ENCODE assay signal across 30 cellular contexts in genomic region chr10:44376504-44377099, GRCh38. TPM values are rescaled to one million over a fixed set of nuclear protein-coding genes. Genes with fewer than 3 reads are reported as not detected.
DNase-seq lines count a peak whose midpoint lies in the region; ATAC-seq and TF ChIP-seq lines count a peak whose summit lies in the region.
"Had no signal": no experiment of that assay in that cellular context is flagged by ENCODE, and none has a peak within 500 bp of the region (broad histone marks: within the 10 kb centered on the region; RNA-seq: fewer than 3 reads in every experiment).

No MANE protein-coding gene starts in this region.

- no peak for TF ChIP-seq CTCF in VCaP (conservative IDR thresholded peaks at IDR 0.05)
- no peak for TF ChIP-seq CTCF in nephron (IDR thresholded peaks at IDR 0.05; ENCODE audit: unreplicated experiment in 3 of 3)
- TF ChIP-seq CTCF in vagina (IDR thresholded peaks at IDR 0.05): no peak

- DNase-seq in HEK293T (ENCODE audit: extremely low spot score): no peak
- no peak for DNase-seq in vagina (ENCODE audit: extremely low spot score in 2 of 2)
- DNase-seq in effector memory CD8-positive, alpha-beta T cell: no peak
- DNase-seq in inferior parietal cortex (ENCODE audit: extremely low spot score): no peak
- DNase-seq: activated CD4-positive, alpha-beta memory T cell treated with anti-CD3 and anti-CD28 coated beads for 36 hours; activated CD4-positive, alpha-beta T cell treated with anti-CD3 and anti-CD28 coated beads for 1 hour; activated CD8-positive, alpha-beta memory T cell treated with anti-CD3 and anti-CD28 coated beads, Interleukin-2, amount 50 U/mL, for 48 hours; activated naive CD4-positive, alpha-beta T cell treated with Interleukin-2 at 50 U/mL for 16 hours; DMS53; GF-D8; hypothalamus; left ventricle myocardium inferior; mesendoderm; NCI-H1092 treated with DMSO at 0.1 percent for 48 hours; NCI-H1930; NCI-H524 treated with DMSO at 0.1 percent for 48 hours; OCI-M1; Right ventricle myocardium superior; stimulated activated CD4-positive, alpha-beta T cell treated with anti-CD3 and anti-CD28 coated beads, Interleukin-15, amount 100 ng/mL, for 24 hours; transverse colon had no signal

- no peaks in the 10 kb centered on the region for H3K9me3 ChIP-seq in vagina
- H3K9me3 ChIP-seq: BLaER1 treated with 17β-estradiol and CSF1 and Interleukin-3, amounts not matched to agents 10 nM and 100 nM; left ventricle myocardium inferior; transverse colon had no signal

- intact Hi-C loops in vagina (cut with DNase I): no loop called here

- peak overlapping the region in 1 of 3 experiments; percentile 2 for H3K4me3 Mint-ChIP-seq in nephron
- no peak overlapping the region for H3K4me3 Mint-ChIP-seq in effector memory CD8-positive, alpha-beta T cell
- H3K4me3 Mint-ChIP-seq: activated CD4-positive, alpha-beta memory T cell treated with anti-CD3 and anti-CD28 coated beads for 36 hours; activated T-helper 1 cell treated with anti-CD3 and anti-CD28 coated beads, Interleukin-12 subunit alpha, Interleukin-12 subunit beta, Interleukin-2, Interleukin-4 antibody, amounts not matched to agents 30 ng/mL and 10 ng/mL and 1 ng/mL, durations not matched to agents 14 hours and 24 hours and 36 hours; stimulated activated memory B cell treated with anti-CD40 and anti-IgM and Interleukin-4, amounts not matched to agents 10 μg/mL and 1 μg/mL and 100 μg/mL, for 72 hours had no signal

- POLR2A ChIA-PET in HEK293T (lab: Yijun Ruan, JAX): interaction anchor here (0.6 kb wide), 1 partner anchor 9 kb away, joined by 4 read pairs; no protein-coding TSS in a partner anchor

- H3K4me3 ChIP-seq in vagina: no peak overlapping the region
- H3K4me3 ChIP-seq: BLaER1 treated with 17β-estradiol and CSF1 and Interleukin-3, amounts not matched to agents 10 nM and 100 nM; left ventricle myocardium inferior; transverse colon had no signal

- peaks cover 32% of the 10 kb centered on the region for H3K4me1 ChIP-seq in vagina
- H3K4me1 ChIP-seq: transverse colon had no signal

- CTCF ChIA-PET in HEK293T (lab: Yijun Ruan, JAX): interaction anchor here (0.9 kb wide), 1 partner anchor 30 kb away, joined by 3 read pairs; no protein-coding TSS in a partner anchor

- H3K4me1 Mint-ChIP-seq in nephron: peaks cover 46% of the 10 kb centered on the region
- no peaks in the 10 kb centered on the region for H3K4me1 Mint-ChIP-seq in effector memory CD8-positive, alpha-beta T cell (ENCODE audit: low read depth in 2 of 2)
- H3K4me1 Mint-ChIP-seq: stimulated activated memory B cell treated with anti-CD40 and anti-IgM and Interleukin-4, amounts not matched to agents 10 μg/mL and 1 μg/mL and 100 μg/mL, for 72 hours had no signal

- peaks cover 79% of the 10 kb centered on the region for H3K36me3 Mint-ChIP-seq in nephron (ENCODE audit: low read depth)
- no peaks in the 10 kb centered on the region for H3K36me3 Mint-ChIP-seq in effector memory CD8-positive, alpha-beta T cell (ENCODE audit: insufficient read depth)
- H3K36me3 Mint-ChIP-seq: activated CD4-positive, alpha-beta memory T cell treated with anti-CD3 and anti-CD28 coated beads for 36 hours; stimulated activated memory B cell treated with anti-CD40 and anti-IgM and Interleukin-4, amounts not matched to agents 10 μg/mL and 1 μg/mL and 100 μg/mL, for 72 hours had no signal

- ATAC-seq in effector memory CD8-positive, alpha-beta T cell (replicated peaks): no peak
- ATAC-seq in HG02884 (IDR thresholded peaks at IDR 0.05; ENCODE audit: unreplicated experiment): no peak
- ATAC-seq: stimulated activated memory B cell treated with anti-CD40 and anti-IgM and Interleukin-4, amounts not matched to agents 10 μg/mL and 1 μg/mL and 100 μg/mL, for 72 hours had no signal

- no peaks in the 10 kb centered on the region for H3K9me3 Mint-ChIP-seq in nephron
- H3K9me3 Mint-ChIP-seq in effector memory CD8-positive, alpha-beta T cell: no peaks in the 10 kb centered on the region
- H3K9me3 Mint-ChIP-seq: activated CD4-positive, alpha-beta memory T cell treated with anti-CD3 and anti-CD28 coated beads for 36 hours; activated T-helper 1 cell treated with anti-CD3 and anti-CD28 coated beads, Interleukin-12 subunit alpha, Interleukin-12 subunit beta, Interleukin-2, Interleukin-4 antibody, amounts not matched to agents 30 ng/mL and 10 ng/mL and 1 ng/mL, durations not matched to agents 14 hours and 24 hours and 36 hours; brain had no signal

- H3K36me3 ChIP-seq in vagina: peaks cover 0 to 47% of the 10 kb centered on the region in 2 donors
- H3K36me3 ChIP-seq: BLaER1 treated with 17β-estradiol and CSF1 and Interleukin-3, amounts not matched to agents 10 nM and 100 nM; transverse colon had no signal

- H3K27me3 Mint-ChIP-seq in nephron (ENCODE audit: low read depth): peaks cover 31% of the 10 kb centered on the region
- H3K27me3 Mint-ChIP-seq in effector memory CD8-positive, alpha-beta T cell: peaks cover 22 to 52% of the 10 kb centered on the region in 2 donors
- H3K27me3 Mint-ChIP-seq: activated CD4-positive, alpha-beta memory T cell treated with anti-CD3 and anti-CD28 coated beads for 36 hours; stimulated activated memory B cell treated with anti-CD40 and anti-IgM and Interleukin-4, amounts not matched to agents 10 μg/mL and 1 μg/mL and 100 μg/mL, for 72 hours had no signal

- no peak for TF ChIP-seq POLR2A in vagina (IDR thresholded peaks at IDR 0.05)

- H3K27ac ChIP-seq in VCaP (0 out of 2 replicates have a peak overlapping the region, but pooled peaks have one; percentile 26), vagina (peak overlapping the region; percentile 60)
- H3K27ac ChIP-seq: BLaER1 treated with 17β-estradiol and CSF1 and Interleukin-3, amounts not matched to agents 10 nM and 100 nM; left ventricle myocardium inferior; transverse colon had no signal

- peak overlapping the region in 2 of 3 experiments; percentile 3 to 70 for H3K27ac Mint-ChIP-seq in nephron
- no peak overlapping the region for H3K27ac Mint-ChIP-seq in effector memory CD8-positive, alpha-beta T cell
- H3K27ac Mint-ChIP-seq: activated CD4-positive, alpha-beta memory T cell treated with anti-CD3 and anti-CD28 coated beads for 36 hours; activated T-helper 1 cell treated with anti-CD3 and anti-CD28 coated beads, Interleukin-12 subunit alpha, Interleukin-12 subunit beta, Interleukin-2, Interleukin-4 antibody, amounts not matched to agents 30 ng/mL and 10 ng/mL and 1 ng/mL, durations not matched to agents 14 hours and 24 hours and 36 hours; stimulated activated memory B cell treated with anti-CD40 and anti-IgM and Interleukin-4, amounts not matched to agents 10 μg/mL and 1 μg/mL and 100 μg/mL, for 72 hours had no signal

- H3K27me3 ChIP-seq in vagina: no peaks in the 10 kb centered on the region
- H3K27me3 ChIP-seq: transverse colon had no signal

TF ChIP-seq in HEK293T, 16 proteins besides CTCF, POLR2A, EP300 and RAD21:
- TF ChIP-seq BHLHE40 (IDR thresholded peaks at IDR 0.05; ENCODE audit: borderline replicate concordance) (no peak), ZNF384 (IDR thresholded peaks at IDR 0.05) (peak; percentile 77), TARDBP (IDR thresholded peaks at IDR 0.05) (no peak), HDGF (IDR thresholded peaks at IDR 0.05; ENCODE audit: borderline replicate concordance) (no peak), CTBP1 (IDR thresholded peaks at IDR 0.05; ENCODE audit: borderline replicate concordance) (peak; percentile 73; the same call in 1 of the 2 replicates), FOXM1 (IDR thresholded peaks at IDR 0.05; ENCODE audit: borderline replicate concordance) (peak; percentile 58; the same call in 1 of the 2 replicates)
- TF ChIP-seq, protein P1, sequence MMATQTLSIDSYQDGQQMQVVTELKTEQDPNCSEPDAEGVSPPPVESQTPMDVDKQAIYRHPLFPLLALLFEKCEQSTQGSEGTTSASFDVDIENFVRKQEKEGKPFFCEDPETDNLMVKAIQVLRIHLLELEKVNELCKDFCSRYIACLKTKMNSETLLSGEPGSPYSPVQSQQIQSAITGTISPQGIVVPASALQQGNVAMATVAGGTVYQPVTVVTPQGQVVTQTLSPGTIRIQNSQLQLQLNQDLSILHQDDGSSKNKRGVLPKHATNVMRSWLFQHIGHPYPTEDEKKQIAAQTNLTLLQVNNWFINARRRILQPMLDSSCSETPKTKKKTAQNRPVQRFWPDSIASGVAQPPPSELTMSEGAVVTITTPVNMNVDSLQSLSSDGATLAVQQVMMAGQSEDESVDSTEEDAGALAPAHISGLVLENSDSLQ (IDR thresholded peaks at IDR 0.05): peak; percentile 95

RNA-seq across cellular contexts. Expression of gene CXCL12, which starts 8.3 kb away (rescaled TPM):
- total RNA-seq in vagina: 112 TPM
- total RNA-seq: activated CD4-positive, alpha-beta memory T cell treated with anti-CD3 and anti-CD28 coated beads for 36 hours; activated T-helper 1 cell treated with anti-CD3 and anti-CD28 coated beads, Interleukin-12 subunit alpha, Interleukin-12 subunit beta, Interleukin-2, Interleukin-4 antibody, amounts not matched to agents 30 ng/mL and 10 ng/mL and 1 ng/mL, durations not matched to agents 14 hours and 24 hours and 36 hours; HT1080; MCF 10A; T-helper 2 cell treated with Interferon-gamma antibody and Interleukin-4, amounts not matched to agents 100 ng/mL and 5 ng/mL, for 36 hours had no signal

Comparison
In these comparisons a context has a peak if more than half of its experiments do, and no peak if none do; other contexts are left out.
1. H3K27ac Mint-ChIP-seq: peak in nephron (2 of 3); none in effector memory CD8-positive, alpha-beta T cell (0 of 2).